Comparison of ENCODE assay signal across 1 cellular context in genomic region chr7:23893942-23894890, GRCh38.
TF ChIP-seq lines count a peak whose summit lies in the region.

No MANE protein-coding gene starts in this region.

TF ChIP-seq in GM23338, 12 proteins besides CTCF, POLR2A, EP300 and RAD21 (continued from another document):
- TF ChIP-seq REST (IDR thresholded peaks at IDR 0.05; ENCODE audit: unreplicated experiment) (no peak), ZNF331 (CRISPR knock-in tag; IDR thresholded peaks at IDR 0.05; ENCODE audit: low read depth) (no peak), STAT1 (IDR thresholded peaks at IDR 0.05; ENCODE audit: unreplicated experiment) (no peak), JUNB (IDR thresholded peaks at IDR 0.05; ENCODE audit: unreplicated experiment) (no peak), CREB1 (CRISPR knock-in tag; IDR thresholded peaks at IDR 0.05; ENCODE audit: low read depth) (no peak)
